ENCODE assay signal across 25 cellular contexts in genomic region chr3:79410617-79411016, GRCh38.
"Had no signal": no experiment of that assay in that cellular context is flagged by ENCODE, and none has a peak within 500 bp of the region (broad histone marks: within the 10 kb centered on the region; RNA-seq: fewer than 3 reads in every experiment).

No MANE protein-coding gene starts in this region.

- H3K4me3 Mint-ChIP-seq: mesothelial cell of epicardium; naive B cell; natural killer cell; nephron progenitor cell; stimulated activated memory B cell treated with anti-CD40 and anti-IgM and Interleukin-4, amounts not matched to agents 10 μg/mL and 1 μg/mL and 100 μg/mL, for 72 hours; stimulated activated naive CD8-positive, alpha-beta T cell treated with anti-CD3 and anti-CD28 coated beads, Interleukin-15, amount 100 ng/mL, for 72 hours; type B pancreatic cell had no signal

- H3K27me3 ChIP-seq: heart right ventricle, hepatocyte, ovary, right atrium auricular region, spleen, tibial nerve, vagina had no signal

- DNase-seq: heart right ventricle; islet precursor cell; left ventricle myocardium superior; mesendoderm; naive B cell; natural killer cell; nephron progenitor cell; ovary; spleen; stimulated activated CD4-positive, alpha-beta T cell treated with anti-CD3 and anti-CD28 coated beads, Interleukin-4, amount 100 ng/mL, for 4 hours; stimulated activated CD8-positive, alpha-beta memory T cell treated with anti-CD3 and anti-CD28 coated beads, Interleukin-4, amount 100 ng/mL, for 48 hours; stimulated activated naive CD4-positive, alpha-beta T cell treated with Interleukin-2 at 50 U/mL for 16 hours; stimulated activated naive CD8-positive, alpha-beta T cell treated with anti-CD3 and anti-CD28 coated beads, Interleukin-15, amount 100 ng/mL, for 72 hours; substantia nigra had no signal

- H3K9me3 Mint-ChIP-seq: mesothelial cell of epicardium, nephron progenitor cell, type B pancreatic cell had no signal

- H3K27me3 Mint-ChIP-seq: naive B cell; stimulated activated memory B cell treated with anti-CD40 and anti-IgM and Interleukin-4, amounts not matched to agents 10 μg/mL and 1 μg/mL and 100 μg/mL, for 72 hours; stimulated activated naive CD8-positive, alpha-beta T cell treated with anti-CD3 and anti-CD28 coated beads, Interleukin-15, amount 100 ng/mL, for 72 hours; type B pancreatic cell had no signal

- ATAC-seq: heart right ventricle; left ventricle myocardium superior; natural killer cell; sciatic nerve; stimulated activated memory B cell treated with anti-CD40 and anti-IgM and Interleukin-4, amounts not matched to agents 10 μg/mL and 1 μg/mL and 100 μg/mL, for 72 hours; stimulated activated naive CD8-positive, alpha-beta T cell treated with anti-CD3 and anti-CD28 coated beads, Interleukin-15, amount 100 ng/mL, for 72 hours had no signal

- H3K4me2 ChIP-seq: hepatocyte had no signal

- H3K4me1 ChIP-seq: heart right ventricle, right atrium auricular region, spleen, tibial nerve, vagina had no signal

- H2AFZ ChIP-seq: hepatocyte had no signal

- H3K9me3 ChIP-seq: heart right ventricle, ovary, right atrium auricular region, spleen, tibial nerve, vagina had no signal

- H3K4me3 ChIP-seq: heart right ventricle, hepatocyte, lung, ovary, right atrium auricular region, skin epidermis, spleen, tibial nerve, vagina had no signal

- H3K36me3 ChIP-seq: heart right ventricle, ovary, right atrium auricular region, spleen, tibial nerve, vagina had no signal

- H3K36me3 Mint-ChIP-seq: mesothelial cell of epicardium; naive B cell; natural killer cell; stimulated activated memory B cell treated with anti-CD40 and anti-IgM and Interleukin-4, amounts not matched to agents 10 μg/mL and 1 μg/mL and 100 μg/mL, for 72 hours; type B pancreatic cell had no signal

- H3K4me1 Mint-ChIP-seq: naive B cell; natural killer cell; nephron progenitor cell; stimulated activated memory B cell treated with anti-CD40 and anti-IgM and Interleukin-4, amounts not matched to agents 10 μg/mL and 1 μg/mL and 100 μg/mL, for 72 hours; stimulated activated naive CD8-positive, alpha-beta T cell treated with anti-CD3 and anti-CD28 coated beads, Interleukin-15, amount 100 ng/mL, for 72 hours had no signal

- H3K27ac Mint-ChIP-seq: mesothelial cell of epicardium; naive B cell; natural killer cell; nephron progenitor cell; progenitor cell of endocrine pancreas; stimulated activated memory B cell treated with anti-CD40 and anti-IgM and Interleukin-4, amounts not matched to agents 10 μg/mL and 1 μg/mL and 100 μg/mL, for 72 hours; stimulated activated naive CD8-positive, alpha-beta T cell treated with anti-CD3 and anti-CD28 coated beads, Interleukin-15, amount 100 ng/mL, for 72 hours; type B pancreatic cell had no signal

- H3K79me2 ChIP-seq: hepatocyte had no signal

- H3K27ac ChIP-seq: heart right ventricle, hepatocyte, ovary, right atrium auricular region, skin epidermis, spleen, tibial nerve, vagina had no signal
